13 cellular contexts compared by ENCODE assay signal in the genomic region with DNA sequence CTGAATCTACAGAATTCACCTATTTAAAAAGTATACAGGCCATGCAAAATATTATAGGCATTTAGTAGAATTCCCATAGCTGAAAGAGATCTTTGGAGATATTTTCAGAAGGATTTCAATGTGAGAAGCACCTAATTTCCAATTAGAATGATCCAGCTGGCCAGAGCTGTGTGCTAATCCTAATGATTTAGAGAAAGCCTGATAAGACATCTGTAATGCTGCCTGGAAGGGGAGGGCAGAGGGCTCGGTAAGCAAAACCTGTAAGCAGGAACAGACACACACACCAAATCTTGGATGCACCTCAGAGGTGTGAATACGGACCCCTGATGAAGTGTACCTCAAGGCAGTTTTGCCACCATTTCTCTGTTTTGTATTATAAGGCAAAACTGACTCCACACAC. TPM values are rescaled to one million over a fixed set of nuclear protein-coding genes. Genes with fewer than 3 reads are reported as not detected.
DNase-seq lines count a peak whose midpoint lies in the region; ATAC-seq, FAIRE-seq and TF ChIP-seq lines count a peak whose summit lies in the region.
"Had no signal": no experiment of that assay in that cellular context is flagged by ENCODE, and none has a peak within 500 bp of the region (broad histone marks: within the 10 kb centered on the region; RNA-seq: fewer than 3 reads in every experiment).

No MANE protein-coding gene starts in this region.

- BruUV-seq in K562 (replicated peaks; lab: Mats Ljungman, UMichigan): no TSS peak

- POLR2A ChIA-PET in K562 (lab: Yijun Ruan, JAX) (interaction anchor here (0.5 to 2.5 kb wide), 9 partner anchors 8 to 422 kb away, joined by 3 to 10 read pairs (median 3); partner anchors contain the start of gene SERTAD2), HEK293T (lab: Yijun Ruan, JAX) (interaction anchor here (1.2 kb wide), 1 partner anchor 14 kb away, joined by 6 read pairs; the partner anchor contains the start of gene SERTAD2)

- ATAC-seq in CD4-positive, CD25-positive, alpha-beta regulatory T cell (ENCODE audit: low read depth in 2 of 2): no peak
- ATAC-seq in K562 (no peak), GM19455 (IDR thresholded peaks at IDR 0.05; ENCODE audit: unreplicated experiment) (no peak), right cardiac atrium (no peak)
- ATAC-seq: heart right ventricle had no signal

- peaks cover 44% of the 10 kb centered on the region for H3K4me1 ChIP-seq in CD4-positive, CD25-positive, alpha-beta regulatory T cell (ENCODE audit: control insufficient read depth, insufficient read depth, low read length, poor library complexity, severe bottlenecking)
- peaks cover 96% of the 10 kb centered on the region for H3K4me1 ChIP-seq in KMS-11 (ENCODE audit: low read depth, poor library complexity, severe bottlenecking)
- H3K4me1 ChIP-seq in K562 (replicated peaks in 1 of 2; ENCODE audit: control insufficient read depth in 2 of 2, insufficient read depth in 2 of 2, low read length in 2 of 2): peaks cover 35 to 68% of the 10 kb centered on the region in 2 experiments
- peaks cover 16% of the 10 kb centered on the region for H3K4me1 ChIP-seq in right cardiac atrium (ENCODE audit: control insufficient read depth, insufficient read depth, low read length)

- no peak for TF ChIP-seq RAD21 in K562 (CRISPR knock-in tag; conservative IDR thresholded peaks at IDR 0.05 in 1 of 2, IDR thresholded peaks at IDR 0.05 in 1 of 2)

- peaks cover 47 to 92% (median 59%) of the 10 kb centered on the region in 4 donors for H3K4me1 Mint-ChIP-seq in CD4-positive, CD25-positive, alpha-beta regulatory T cell
- peaks cover 81% of the 10 kb centered on the region for H3K4me1 Mint-ChIP-seq in nephron

- CTCF ChIA-PET in K562 (lab: Yijun Ruan, JAX; ENCODE audit: low intra/inter-chr PET ratio) (no interaction called here), HEK293T (lab: Yijun Ruan, JAX) (interaction anchor here (2.1 kb wide), 1 partner anchor 11 kb away, joined by 6 read pairs; no protein-coding TSS in a partner anchor)

- TF ChIP-seq CTCF in KMS-11 (conservative IDR thresholded peaks at IDR 0.05; ENCODE audit: low read depth, low read length) (no peak), K562 (IDR thresholded peaks at IDR 0.05 in 2 of 3, conservative IDR thresholded peaks at IDR 0.05 in 1 of 3; ENCODE audit: insufficient read depth in 2 of 3, low read depth in 1 of 3, low read length in 3 of 3) (no peak), nephron (IDR thresholded peaks at IDR 0.05; ENCODE audit: unreplicated experiment in 3 of 3) (no peak)

- peak overlapping the region; percentile 81 for H3K4me2 ChIP-seq in KMS-11
- peak overlapping the region; percentile 38 for H3K4me2 ChIP-seq in K562 (ENCODE audit: insufficient read depth, low read length)
- H3K4me2 ChIP-seq: SK-N-SH had no signal

- peaks cover 15% of the 10 kb centered on the region for H3K36me3 Mint-ChIP-seq in CD4-positive, CD25-positive, alpha-beta regulatory T cell
- H3K36me3 Mint-ChIP-seq in nephron (ENCODE audit: low read depth): peaks cover 17% of the 10 kb centered on the region

- no peak overlapping the region for H3K27ac ChIP-seq in CD4-positive, CD25-positive, alpha-beta regulatory T cell (ENCODE audit: insufficient read depth, low read length, poor library complexity, severe bottlenecking)
- peak overlapping the region; percentile 91 for H3K27ac ChIP-seq in KMS-11
- H3K27ac ChIP-seq in K562 (ENCODE audit: extremely low read depth, low read depth, low read length): peak overlapping the region; percentile 71; the same call in 2 of the 3 replicates
- no peak overlapping the region for H3K27ac ChIP-seq in right cardiac atrium (ENCODE audit: low read length)
- H3K27ac ChIP-seq: VCaP had no signal

- TF ChIP-seq POLR2A in K562 (conservative IDR thresholded peaks at IDR 0.05): no peak

- H3K79me2 ChIP-seq in KMS-11 (ENCODE audit: insufficient read depth, low read depth) (peaks cover 92% of the 10 kb centered on the region), K562 (ENCODE audit: control insufficient read depth, insufficient read depth, low read length) (peaks cover 100% of the 10 kb centered on the region)

- peak overlapping the region in 2 of 3 donors; percentile 8 to 86 for H3K27ac Mint-ChIP-seq in CD4-positive, CD25-positive, alpha-beta regulatory T cell
- peak overlapping the region; percentile 33 to 84 (median 45) for H3K27ac Mint-ChIP-seq in nephron
- H3K27ac Mint-ChIP-seq: activated naive CD4-positive, alpha-beta T cell treated with anti-CD3 and anti-CD28 coated beads, Interleukin-2, amount 50 U/mL, for 24 hours had no signal

- H3K27me3 ChIP-seq in CD4-positive, CD25-positive, alpha-beta regulatory T cell (ENCODE audit: control insufficient read depth, insufficient read depth, low read length): no peaks in the 10 kb centered on the region
- H3K27me3 ChIP-seq in KMS-11 (ENCODE audit: insufficient read depth, low read depth) (no peaks in the 10 kb centered on the region), K562 (ENCODE audit: control insufficient read depth in 2 of 2, insufficient read depth in 2 of 2, low read length in 2 of 2) (no peaks in the 10 kb centered on the region), right cardiac atrium (ENCODE audit: control insufficient read depth, insufficient read depth) (no peaks in the 10 kb centered on the region)
- H3K27me3 ChIP-seq: heart right ventricle had no signal

- no peak overlapping the region for H3K4me3 ChIP-seq in CD4-positive, CD25-positive, alpha-beta regulatory T cell (ENCODE audit: low read depth, low read length)
- H3K4me3 ChIP-seq in KMS-11 (IDR thresholded peaks at IDR 0.05; ENCODE audit: insufficient read depth, low read depth, low read length) (no peak overlapping the region), K562 (no peak overlapping the region), right cardiac atrium (ENCODE audit: low read length) (no peak overlapping the region)
- H3K4me3 ChIP-seq: heart right ventricle had no signal

- in situ Hi-C loops in K562 (cut with MboI): loop anchor here (5.0 kb wide), 1 partner anchor 223 kb away; no protein-coding TSS in a partner anchor

- H2AFZ ChIP-seq in KMS-11 (ENCODE audit: low read depth) (no peak overlapping the region), K562 (ENCODE audit: low read depth, low read length) (no peak overlapping the region)

- H4K20me1 ChIP-seq in KMS-11 (ENCODE audit: insufficient read depth): no peaks in the 10 kb centered on the region
- H4K20me1 ChIP-seq in K562 (replicated peaks; ENCODE audit: control insufficient read depth, insufficient read depth, low read length): peaks cover 7% of the 10 kb centered on the region; the same call in 1 of the 2 replicates

- no peaks in the 10 kb centered on the region for H3K9me3 Mint-ChIP-seq in CD4-positive, CD25-positive, alpha-beta regulatory T cell
- H3K9me3 Mint-ChIP-seq in nephron: no peaks in the 10 kb centered on the region
- H3K9me3 Mint-ChIP-seq: activated naive CD4-positive, alpha-beta T cell treated with anti-CD3 and anti-CD28 coated beads, Interleukin-2, amount 50 U/mL, for 24 hours had no signal

- 9% methylated on average over 2 of the region's 2 CpGs for WGBS in K562 (ENCODE audit: insufficient coverage, low coverage, missing lambda C conversion rate)
- 64% methylated on average over 2 of the region's 2 CpGs for WGBS in right cardiac atrium

- no peak for TF ChIP-seq EP300 in K562 (IDR thresholded peaks at IDR 0.05; ENCODE audit: low read length)

- peaks cover 14% of the 10 kb centered on the region for H3K36me3 ChIP-seq in CD4-positive, CD25-positive, alpha-beta regulatory T cell (ENCODE audit: control insufficient read depth, insufficient read depth, low read length)
- no peaks in the 10 kb centered on the region; the same call in 1 of the 2 replicates for H3K36me3 ChIP-seq in KMS-11 (ENCODE audit: insufficient read depth)
- peaks cover 43% of the 10 kb centered on the region for H3K36me3 ChIP-seq in K562 (ENCODE audit: control insufficient read depth, insufficient read depth, low read length)

- intact Hi-C loops in K562 (cut with micrococcal nuclease): no loop called here
- intact Hi-C loops in right cardiac atrium (cut with DNase I): loop anchor here in 2 of 4 donors (5.0 to 10.0 kb wide), 2 partner anchors 32 to 195 kb away; no protein-coding TSS in a partner anchor

- peak overlapping the region in 2 of 4 donors; percentile 7 to 14 for H3K4me3 Mint-ChIP-seq in CD4-positive, CD25-positive, alpha-beta regulatory T cell
- H3K4me3 Mint-ChIP-seq in nephron: no peak overlapping the region
- H3K4me3 Mint-ChIP-seq: activated naive CD4-positive, alpha-beta T cell treated with anti-CD3 and anti-CD28 coated beads, Interleukin-2, amount 50 U/mL, for 24 hours had no signal

- H3K9me1 ChIP-seq in K562 (ENCODE audit: control insufficient read depth, insufficient read depth, low read length): no peaks in the 10 kb centered on the region

- H3K9ac ChIP-seq in KMS-11: no peak overlapping the region; the same call in 1 of the 2 replicates
- H3K9ac ChIP-seq in K562 (ENCODE audit: insufficient read depth in 1 of 2, low read depth in 2 of 2, low read length in 2 of 2): peak overlapping the region in 1 of 2 experiments; percentile 50; a peak in 3 of 4 replicates
- H3K9ac ChIP-seq: SK-N-SH had no signal

- DNase-seq in CD4-positive, CD25-positive, alpha-beta regulatory T cell: no peak
- DNase-seq in K562 (ENCODE audit: extremely low read depth in 1 of 4, low spot score in 3 of 4) (peak in 1 of 4 experiments; percentile 49), HEK293T (ENCODE audit: extremely low spot score) (no peak), right cardiac atrium (no peak), ecto neural progenitor cell (ENCODE audit: low spot score) (no peak)
- DNase-seq: heart right ventricle, SK-N-SH, substantia nigra had no signal

- no peaks in the 10 kb centered on the region for H3K9me3 ChIP-seq in CD4-positive, CD25-positive, alpha-beta regulatory T cell (ENCODE audit: control insufficient read depth in 2 of 2, low read length in 2 of 2)
- no peaks in the 10 kb centered on the region for H3K9me3 ChIP-seq in K562 (replicated peaks; ENCODE audit: control insufficient read depth, insufficient read depth, low read depth, low read length)
- H3K9me3 ChIP-seq in right cardiac atrium (ENCODE audit: control insufficient read depth, low read length): no peaks in the 10 kb centered on the region
- H3K9me3 ChIP-seq: heart right ventricle, SK-N-SH had no signal

- no peaks in the 10 kb centered on the region for H3K27me3 Mint-ChIP-seq in CD4-positive, CD25-positive, alpha-beta regulatory T cell
- H3K27me3 Mint-ChIP-seq in nephron (ENCODE audit: low read depth): no peaks in the 10 kb centered on the region
- H3K27me3 Mint-ChIP-seq: activated naive CD4-positive, alpha-beta T cell treated with anti-CD3 and anti-CD28 coated beads, Interleukin-2, amount 50 U/mL, for 24 hours had no signal

- no peak for FAIRE-seq in K562 (lab: Jason Lieb, UNC)

RNA-seq across cellular contexts. Expression of gene SERTAD2, which starts 14.0 kb away (rescaled TPM):
- 33.5 TPM for total RNA-seq in CD4-positive, CD25-positive, alpha-beta regulatory T cell
- polyA plus RNA-seq in CD4-positive, CD25-positive, alpha-beta regulatory T cell: 1 to 10 TPM; 4.2 to 7.5 (median 5.7) TPM
- 9.0 and 18.6 TPM in 2 replicates for total RNA-seq in K562 (2011; cell fraction: chromatin; rRNA removed; ENCODE audit: low replicate concordance)
- total RNA-seq in K562 (2011; cell fraction: nucleolus; rRNA removed): 8.2 and 9.5 TPM in 2 replicates
- total RNA-seq in K562 (2011; cell fraction: nucleoplasm; rRNA removed): 17.8 and 37.0 TPM in 2 replicates
- total RNA-seq in K562 (2014; rRNA removed): 5.3 and 5.9 TPM in 2 replicates
- 5.7 and 6.1 TPM in 2 replicates for total RNA-seq in K562 (2014; rRNA removed; fragmentation: Illumina TruSeq; extraction: Trizol)
- total RNA-seq in K562 (2015; rRNA removed; fragmentation: Illumina TruSeq; extraction: Trizol): 6.5 and 7.1 TPM in 2 replicates
- total RNA-seq in K562 (2021): 11.3 and 11.6 TPM in 2 replicates
- polyA plus RNA-seq in K562 (2011; rRNA removed): 5.9 and 6.6 TPM in 2 replicates
- 6.1 and 8.2 TPM in 2 replicates for polyA plus RNA-seq in K562 (2011; cell fraction: cytosol; rRNA removed)
- 5.4 and 7.0 TPM in 2 replicates for polyA plus RNA-seq in K562 (2011; cell fraction: nucleus; rRNA removed)
- 10.7 and 11.1 TPM in 2 replicates for polyA plus RNA-seq in K562 (2012)
- 9.4 and 12.5 TPM in 2 replicates for polyA plus RNA-seq in K562 (2014; fragmentation: Illumina TruSeq; extraction: Trizol)
- polyA plus RNA-seq in K562 (2014; fragmentation: Nextera tagmentation; extraction: Ambion mirVana): 1 to 10 TPM; 3.0 to 3.4 TPM
- 6.3 and 7.5 TPM in 2 replicates for polyA plus RNA-seq in K562 (2014; rRNA removed)
- 11.4 and 12.5 TPM in 2 replicates for polyA minus RNA-seq in K562 (2011; rRNA and poly(A)+ RNA removed)
- polyA minus RNA-seq in K562 (2011; cell fraction: cytosol; rRNA and poly(A)+ RNA removed): 5.9 and 8.6 TPM in 2 replicates
- 7.7 and 10.0 TPM in 2 replicates for polyA minus RNA-seq in K562 (2011; cell fraction: nucleus; rRNA and poly(A)+ RNA removed)
- 10 to 100 TPM; 17.9 to 25.4 (median 20.0) TPM for total RNA-seq in right cardiac atrium
- polyA plus RNA-seq in right cardiac atrium: 8.2 TPM

Comparison
In these comparisons a context has a peak if more than half of its experiments do, and no peak if none do; other contexts are left out.
1. H3K27ac ChIP-seq: peak in KMS-11 (single experiment) and K562 (single experiment); none in CD4-positive, CD25-positive, alpha-beta regulatory T cell (single experiment) and right cardiac atrium (single experiment).